Comparison of ENCODE assay signal across 9 cellular contexts in the genomic region with DNA sequence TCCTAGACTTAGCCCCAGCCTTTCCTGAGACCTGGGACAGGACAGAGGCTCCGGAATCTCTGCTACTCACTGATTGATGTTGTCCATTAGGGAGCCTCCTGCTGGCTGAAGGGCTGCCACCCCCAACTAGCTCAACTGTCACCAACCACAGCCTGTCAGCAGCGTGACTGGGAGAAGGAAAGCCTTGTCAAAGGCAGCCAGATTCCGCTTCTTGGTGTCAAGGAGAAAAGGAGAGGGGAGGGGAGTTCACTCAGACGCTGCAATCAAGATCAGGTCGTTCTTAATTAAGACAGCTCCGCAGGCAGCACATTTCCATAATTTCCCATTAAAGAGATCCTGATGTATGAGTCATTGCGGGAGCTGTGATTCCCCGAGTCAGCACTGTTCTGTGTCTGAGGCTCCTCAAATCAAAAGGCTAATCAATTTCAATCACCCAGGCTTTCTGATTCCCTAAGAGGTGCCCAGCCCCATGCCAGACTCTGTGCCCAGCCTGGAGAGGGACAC.
DNase-seq lines count a peak whose midpoint lies in the region; ATAC-seq and TF ChIP-seq lines count a peak whose summit lies in the region.
"Had no signal": no experiment of that assay in that cellular context is flagged by ENCODE, and none has a peak within 500 bp of the region (broad histone marks: within the 10 kb centered on the region; RNA-seq: fewer than 3 reads in every experiment).

No MANE protein-coding gene starts in this region.

- peaks cover 8% of the 10 kb centered on the region for H3K4me1 Mint-ChIP-seq in glutamatergic neuron (ENCODE audit: low read depth, unreplicated experiment)
- peaks cover 12% of the 10 kb centered on the region for H3K4me1 Mint-ChIP-seq in mesothelial cell of epicardium

- H3K4me3 ChIP-seq in GM06990 (replicated peaks; ENCODE audit: low read depth, low read length) (no peak overlapping the region), Peyer's patch (no peak overlapping the region)

- peaks cover 9% of the 10 kb centered on the region for H3K36me3 Mint-ChIP-seq in glutamatergic neuron (ENCODE audit: unreplicated experiment)
- no peaks in the 10 kb centered on the region for H3K36me3 Mint-ChIP-seq in mesothelial cell of epicardium

- H3K9me3 Mint-ChIP-seq in glutamatergic neuron (ENCODE audit: unreplicated experiment) (peaks cover 1% of the 10 kb centered on the region), mesothelial cell of epicardium (peaks cover 15% of the 10 kb centered on the region)

- no peak for ATAC-seq in GM18520 (IDR thresholded peaks at IDR 0.05; ENCODE audit: unreplicated experiment)
- ATAC-seq in HG02610 (IDR thresholded peaks at IDR 0.05; ENCODE audit: unreplicated experiment) = no peak

- H3K4me3 Mint-ChIP-seq in glutamatergic neuron (ENCODE audit: unreplicated experiment) = no peak overlapping the region
- H3K4me3 Mint-ChIP-seq in mesothelial cell of epicardium = no peak overlapping the region
- H3K4me3 Mint-ChIP-seq: activated B cell treated with CpG ODN at 0.5 μM for 24 hours had no signal

- no peaks in the 10 kb centered on the region for H3K27me3 Mint-ChIP-seq in glutamatergic neuron (ENCODE audit: unreplicated experiment)
- H3K27me3 Mint-ChIP-seq in mesothelial cell of epicardium (ENCODE audit: low read depth) = peaks cover 19% of the 10 kb centered on the region

- TF ChIP-seq POLR2A in Peyer's patch (IDR thresholded peaks at IDR 0.05) = no peak

- H3K4me1 ChIP-seq in Peyer's patch = no peaks in the 10 kb centered on the region

- H3K27ac ChIP-seq in Peyer's patch = no peak overlapping the region

- DNase-seq in GM06990 (ENCODE audit: extremely low read depth, insufficient read length) (no peak), Peyer's patch (peak in 2 of 3 donors; percentile 56 to 57), glutamatergic neuron (peak; percentile 45), pons (ENCODE audit: low spot score) (peak; percentile 34), NCI-H2081 (lab: John Stamatoyannopoulos, UW) (no peak), mesothelial cell of epicardium (ENCODE audit: low spot score in 2 of 2, unreplicated experiment in 2 of 2) (no peak)
- DNase-seq: activated B cell treated with CpG ODN at 0.5 μM for 24 hours had no signal

- no peaks in the 10 kb centered on the region for H3K9me3 ChIP-seq in Peyer's patch

- no peak overlapping the region for H3K27ac Mint-ChIP-seq in glutamatergic neuron (ENCODE audit: unreplicated experiment)
- no peak overlapping the region for H3K27ac Mint-ChIP-seq in mesothelial cell of epicardium
- H3K27ac Mint-ChIP-seq: activated B cell treated with CpG ODN at 0.5 μM for 24 hours had no signal

- TF ChIP-seq CTCF in GM06990 (IDR thresholded peaks at IDR 0.05; ENCODE audit: insufficient read depth, low read length, poor library complexity, severe bottlenecking) (peak; percentile 11), Peyer's patch (IDR thresholded peaks at IDR 0.05) (peak in 3 of 6 experiments; percentile 41 to 51 (median 43)), glutamatergic neuron (IDR thresholded peaks at IDR 0.05; ENCODE audit: partially characterized antibody, unreplicated experiment) (peak; percentile 14), mesothelial cell of epicardium (IDR thresholded peaks at IDR 0.05; ENCODE audit: unreplicated experiment) (no peak)

- H3K27me3 ChIP-seq in GM06990 (replicated peaks; ENCODE audit: control insufficient read depth, insufficient read depth, low read length) (0 out of 2 replicates have a peak, but pooled peaks cover 2% of the 10 kb centered on the region), Peyer's patch (no peaks in the 10 kb centered on the region)

- H3K36me3 ChIP-seq in GM06990 (ENCODE audit: control insufficient read depth, insufficient read depth, low read length) (no peaks in the 10 kb centered on the region), Peyer's patch (no peaks in the 10 kb centered on the region)

Comparison
In these comparisons a context has a peak if more than half of its experiments do, and no peak if none do; other contexts are left out.
1. DNase-seq: peak in Peyer's patch (2 of 3), glutamatergic neuron (single experiment) and pons (single experiment); none in GM06990 (single experiment), NCI-H2081 (0 of 2) and mesothelial cell of epicardium (0 of 2).